Comparison of ENCODE assay signal across 25 cellular contexts in genomic region chr10:4803822-4804221, GRCh38. TPM values are rescaled to one million over a fixed set of nuclear protein-coding genes. Genes with fewer than 3 reads are reported as not detected.
DNase-seq lines count a peak whose midpoint lies in the region; ATAC-seq and TF ChIP-seq lines count a peak whose summit lies in the region.
"Had no signal": no experiment of that assay in that cellular context is flagged by ENCODE, and none has a peak within 500 bp of the region (broad histone marks: within the 10 kb centered on the region; RNA-seq: fewer than 3 reads in every experiment).

No MANE protein-coding gene starts in this region.

- ATAC-seq in RWPE2 (ENCODE audit: low read depth) = no peak
- ATAC-seq: PC-3 had no signal

- peak overlapping the region; percentile 18 for H2AFZ ChIP-seq in ACC112 (ENCODE audit: low read length, unreplicated experiment)

- H3K36me3 ChIP-seq in ACC112 (ENCODE audit: insufficient read depth, low read length) (no peaks in the 10 kb centered on the region), RWPE2 (ENCODE audit: low read depth) (no peaks in the 10 kb centered on the region), skeletal muscle satellite cell (ENCODE audit: insufficient read depth, low read length) (no peaks in the 10 kb centered on the region)
- H3K36me3 ChIP-seq: HAP-1 had no signal

- H3K4me3 ChIP-seq in ACC112 (ENCODE audit: low read depth, low read length) = no peak overlapping the region
- H3K4me3 ChIP-seq in RWPE2 (ENCODE audit: severe bottlenecking) = no peak overlapping the region
- no peak overlapping the region for H3K4me3 ChIP-seq in skeletal muscle satellite cell (ENCODE audit: low read length)
- H3K4me3 ChIP-seq: HAP-1 had no signal

- H3K4me1 ChIP-seq in ACC112 (ENCODE audit: control insufficient read depth, insufficient read depth, low read length, unreplicated experiment) (peaks cover 29% of the 10 kb centered on the region), RWPE2 (ENCODE audit: insufficient read depth, poor library complexity, severe bottlenecking) (peaks cover 24% of the 10 kb centered on the region), skeletal muscle satellite cell (ENCODE audit: control insufficient read depth, insufficient read depth, low read length) (peaks cover 41% of the 10 kb centered on the region)
- H3K4me1 ChIP-seq: HAP-1 had no signal

- TF ChIP-seq CTCF in RWPE2 (IDR thresholded peaks at IDR 0.05; ENCODE audit: poor library complexity, severe bottlenecking) = no peak

- peak overlapping the region; percentile 67 for H3K27ac ChIP-seq in ACC112 (ENCODE audit: low read depth, low read length)
- peak overlapping the region; percentile 42 for H3K27ac ChIP-seq in RWPE2 (ENCODE audit: poor library complexity, severe bottlenecking)
- H3K27ac ChIP-seq in epithelial cell of prostate = peak overlapping the region; percentile 21

- no peak overlapping the region for H3K4me2 ChIP-seq in skeletal muscle satellite cell (ENCODE audit: low read length)

- H3K9me3 ChIP-seq in RWPE2 (ENCODE audit: severe bottlenecking) = no peaks in the 10 kb centered on the region
- no peaks in the 10 kb centered on the region for H3K9me3 ChIP-seq in skeletal muscle satellite cell (replicated peaks; ENCODE audit: low read length)
- H3K9me3 ChIP-seq: HAP-1 had no signal

- no peaks in the 10 kb centered on the region for H3K27me3 ChIP-seq in ACC112 (ENCODE audit: insufficient read depth, low read length)
- H3K27me3 ChIP-seq in RWPE2 (ENCODE audit: insufficient read depth, poor library complexity, severe bottlenecking) = no peaks in the 10 kb centered on the region
- H3K27me3 ChIP-seq in skeletal muscle satellite cell (ENCODE audit: control insufficient read depth, insufficient read depth, low read length) = no peaks in the 10 kb centered on the region

- peak overlapping the region; percentile 43 for H3K9ac ChIP-seq in skeletal muscle satellite cell (ENCODE audit: low read depth, low read length)

- no peak for DNase-seq in RWPE2 (ENCODE audit: low spot score)
- DNase-seq in epithelial cell of prostate (ENCODE audit: low read depth, low spot score) = no peak
- no peak for DNase-seq in NCI-H128 (lab: John Stamatoyannopoulos, UW; ENCODE audit: unreplicated experiment)
- DNase-seq in SHP77 treated with DMSO at 0.1 percent for 48 hours (lab: John Stamatoyannopoulos, UW) = no peak
- no peak for DNase-seq in NCI-H1436 treated with DMSO at 0.1 percent for 48 hours (lab: John Stamatoyannopoulos, UW)
- DNase-seq: C1 segment of cervical spinal cord; CD4-positive, alpha-beta memory T cell; COR-L47; DMS53; GOT3; Karpas-422; MV-4-11; NCI-H1105; NCI-H2029; NCI-H446 treated with DMSO at 0.1 percent for 48 hours; NCI-H526; NCI-H82; NK-92 treated with Interleukin-12 subunit alpha and Interleukin-12 subunit beta, amount 100 ng/mL, for 24 hours; PC-3; SHP77 had no signal

- no peaks in the 10 kb centered on the region for H3K79me2 ChIP-seq in ACC112 (ENCODE audit: control insufficient read depth, insufficient read depth, low read length, unreplicated experiment)

RNA-seq across cellular contexts. Expression of gene AKR1E2, which starts 22.2 kb away (rescaled TPM):
- total RNA-seq in skeletal muscle satellite cell (2012; rRNA removed) = 1.0 and 4.2 TPM in 2 replicates
- total RNA-seq: A172, Daoy had no signal
